In the genomic region with DNA sequence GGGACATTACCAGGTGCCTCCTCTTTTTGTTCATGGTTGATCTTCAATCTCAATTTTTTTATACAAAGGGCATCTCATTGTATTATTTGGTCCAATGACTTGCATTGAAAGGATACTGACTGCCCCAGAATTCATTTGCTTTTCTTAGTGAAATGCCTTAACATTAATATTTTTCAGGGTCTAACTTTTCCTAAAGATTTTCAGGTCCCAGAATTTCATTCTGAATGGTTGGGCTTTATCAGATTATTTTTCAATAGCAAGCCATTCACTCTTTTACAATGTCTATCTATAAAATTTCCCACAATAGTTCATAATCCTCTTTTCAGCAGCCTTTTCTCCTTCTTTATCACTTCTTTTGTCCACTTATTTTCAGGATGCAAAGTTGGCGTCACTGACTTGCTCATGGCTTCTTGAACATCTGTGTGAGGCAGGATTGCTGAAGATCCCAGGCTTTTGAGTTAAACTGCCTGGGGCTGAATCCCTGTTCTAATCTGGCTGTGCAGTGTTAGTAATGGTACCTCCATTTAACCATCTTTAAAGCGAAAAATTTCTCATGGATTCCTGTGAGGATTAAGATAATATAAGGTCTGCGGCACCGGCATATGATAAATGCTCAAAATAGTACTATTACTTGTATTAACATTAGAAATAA, we compare ENCODE assay signal across 17 cellular contexts.
DNase-seq lines count a peak whose midpoint lies in the region; ATAC-seq, FAIRE-seq and TF ChIP-seq lines count a peak whose summit lies in the region.
"Had no signal": no experiment of that assay in that cellular context is flagged by ENCODE, and none has a peak within 500 bp of the region (broad histone marks: within the 10 kb centered on the region; RNA-seq: fewer than 3 reads in every experiment).

No MANE protein-coding gene starts in this region.

- H3K4me3 Mint-ChIP-seq in neural progenitor cell (no peak overlapping the region), T-helper 17 cell (no peak overlapping the region)
- no peak overlapping the region for H3K4me3 Mint-ChIP-seq in CD4-positive, alpha-beta T cell
- H3K4me3 Mint-ChIP-seq: CD8-positive, alpha-beta memory T cell; H9 had no signal

- 91% methylated on average over 4 of the region's 4 CpGs for WGBS in lower leg skin, 2 donors

- H3K79me2 ChIP-seq in neural progenitor cell (ENCODE audit: low read depth): no peaks in the 10 kb centered on the region

- no peaks in the 10 kb centered on the region for H3K9me3 Mint-ChIP-seq in neural progenitor cell
- no peaks in the 10 kb centered on the region for H3K9me3 Mint-ChIP-seq in CD4-positive, alpha-beta T cell
- H3K9me3 Mint-ChIP-seq: CD8-positive, alpha-beta memory T cell had no signal

- H3K9ac ChIP-seq in neural progenitor cell: no peak overlapping the region
- H3K9ac ChIP-seq: BLaER1 treated with 17β-estradiol and CSF1 and Interleukin-3, amounts not matched to agents 10 nM and 100 nM had no signal

- H3K4me3 ChIP-seq in BE2C (ENCODE audit: low read depth, low read length): no peak overlapping the region
- no peak overlapping the region for H3K4me3 ChIP-seq in neural progenitor cell
- no peak overlapping the region for H3K4me3 ChIP-seq in lower leg skin (ENCODE audit: low read depth, poor library complexity, severe bottlenecking)
- H3K4me3 ChIP-seq: BLaER1 treated with 17β-estradiol and CSF1 and Interleukin-3, amounts not matched to agents 10 nM and 100 nM had no signal

- no peaks in the 10 kb centered on the region for H3K27me3 ChIP-seq in BE2C
- H3K27me3 ChIP-seq in neural progenitor cell: no peaks in the 10 kb centered on the region
- no peaks in the 10 kb centered on the region for H3K27me3 ChIP-seq in CD4-positive, alpha-beta T cell (ENCODE audit: control insufficient read depth, insufficient read depth, low read length)
- H3K27me3 ChIP-seq: BLaER1 treated with 17β-estradiol and CSF1 and Interleukin-3, amounts not matched to agents 10 nM and 100 nM had no signal

- H3K36me3 Mint-ChIP-seq in neural progenitor cell (no peaks in the 10 kb centered on the region), T-helper 17 cell (ENCODE audit: low read depth) (no peaks in the 10 kb centered on the region)
- no peaks in the 10 kb centered on the region for H3K36me3 Mint-ChIP-seq in CD4-positive, alpha-beta T cell (ENCODE audit: low read depth)
- H3K36me3 Mint-ChIP-seq: CD8-positive, alpha-beta memory T cell had no signal

- POLR2A ChIA-PET in CD4-positive, alpha-beta T cell (lab: Charles Lee): no interaction called here

- H3F3A ChIP-seq in neural progenitor cell (ENCODE audit: low read depth): no peaks in the 10 kb centered on the region

- CTCF ChIA-PET in CD4-positive, alpha-beta T cell (lab: Charles Lee): interaction anchor here (0.8 kb wide), 1 partner anchor 11 kb away, joined by 3 read pairs; no protein-coding TSS in a partner anchor

- H3K9me3 ChIP-seq in BE2C (no peaks in the 10 kb centered on the region), neural progenitor cell (ENCODE audit: low read depth) (no peaks in the 10 kb centered on the region), T-helper 17 cell (ENCODE audit: control insufficient read depth, low read length, poor library complexity, severe bottlenecking) (no peaks in the 10 kb centered on the region)
- no peaks in the 10 kb centered on the region for H3K9me3 ChIP-seq in CD4-positive, alpha-beta T cell (ENCODE audit: control insufficient read depth, low read length)
- H3K9me3 ChIP-seq: BLaER1 treated with 17β-estradiol and CSF1 and Interleukin-3, amounts not matched to agents 10 nM and 100 nM had no signal

- H3K36me3 ChIP-seq in BE2C (no peaks in the 10 kb centered on the region), neural progenitor cell (no peaks in the 10 kb centered on the region)
- H3K36me3 ChIP-seq: BLaER1 treated with 17β-estradiol and CSF1 and Interleukin-3, amounts not matched to agents 10 nM and 100 nM had no signal

- no peaks in the 10 kb centered on the region for H3K27me3 Mint-ChIP-seq in neural progenitor cell (ENCODE audit: insufficient read depth, low read depth)
- no peaks in the 10 kb centered on the region for H3K27me3 Mint-ChIP-seq in CD4-positive, alpha-beta T cell
- peaks cover 16% of the 10 kb centered on the region for H3K27me3 Mint-ChIP-seq in T-helper 17 cell
- H3K27me3 Mint-ChIP-seq: CD8-positive, alpha-beta memory T cell had no signal

- H4K20me1 ChIP-seq in neural progenitor cell (ENCODE audit: low read depth): no peaks in the 10 kb centered on the region
- H4K20me1 ChIP-seq: BLaER1 treated with 17β-estradiol and CSF1 and Interleukin-3, amounts not matched to agents 10 nM and 100 nM had no signal

- ATAC-seq in CD4-positive, alpha-beta T cell (ENCODE audit: poor library complexity): no peak
- ATAC-seq in T-helper 17 cell: no peak

- H3K4me2 ChIP-seq in neural progenitor cell: peak overlapping the region; percentile 20
- H3K4me2 ChIP-seq: BLaER1 treated with 17β-estradiol and CSF1 and Interleukin-3, amounts not matched to agents 10 nM and 100 nM had no signal

- H3K4me1 Mint-ChIP-seq in neural progenitor cell (peaks cover 9% of the 10 kb centered on the region), T-helper 17 cell (peaks cover 6% of the 10 kb centered on the region)
- H3K4me1 Mint-ChIP-seq in CD4-positive, alpha-beta T cell (ENCODE audit: low read depth): no peaks in the 10 kb centered on the region

- intact Hi-C loops in CD4-positive, alpha-beta T cell (cut with DNase I, micrococcal nuclease): no loop called here
- intact Hi-C loops in lower leg skin (cut with DNase I; ENCODE audit: low total_unique reads): no loop called here

- H3K27ac Mint-ChIP-seq in neural progenitor cell: peak overlapping the region; percentile 8
- no peak overlapping the region for H3K27ac Mint-ChIP-seq in CD4-positive, alpha-beta T cell
- no peak overlapping the region for H3K27ac Mint-ChIP-seq in T-helper 17 cell

- peak; percentile 53 for FAIRE-seq in H54 (lab: Jason Lieb, UNC)
- FAIRE-seq: GM12891, GM19239 had no signal

- peak; percentile 31 for DNase-seq in BE2C
- no peak for DNase-seq in H54 (ENCODE audit: insufficient read length, low spot score)
- peak; percentile 48 for DNase-seq in RPMI7951 (ENCODE audit: low read depth)
- peak; percentile 9 for DNase-seq in neural progenitor cell (ENCODE audit: low spot score)
- DNase-seq in NCI-H1048 (lab: John Stamatoyannopoulos, UW): no peak
- DNase-seq in CD4-positive, alpha-beta T cell: no peak
- DNase-seq in lower leg skin (ENCODE audit: low spot score in 2 of 2): no peak
- no peak for DNase-seq in T-helper 17 cell
- DNase-seq: 8988T; CD8-positive, alpha-beta memory T cell; COR-L47; GOT3; H9 had no signal

- H3K4me1 ChIP-seq in BE2C (peaks cover 17% of the 10 kb centered on the region), neural progenitor cell (peaks cover 13% of the 10 kb centered on the region)
- H3K4me1 ChIP-seq: BLaER1 treated with 17β-estradiol and CSF1 and Interleukin-3, amounts not matched to agents 10 nM and 100 nM had no signal

- no peak overlapping the region for H2AFZ ChIP-seq in neural progenitor cell (replicated peaks)

- H3K27ac ChIP-seq in neural progenitor cell: peak overlapping the region; percentile 5
- H3K27ac ChIP-seq in CD4-positive, alpha-beta T cell (ENCODE audit: low read depth, low read length): no peak overlapping the region
- H3K27ac ChIP-seq: BLaER1 treated with 17β-estradiol and CSF1 and Interleukin-3, amounts not matched to agents 10 nM and 100 nM; HL-60 had no signal

- no peak for TF ChIP-seq POLR2A in H54 (IDR thresholded peaks at IDR 0.05; ENCODE audit: low read depth, low read length)
- TF ChIP-seq POLR2A in lower leg skin (IDR thresholded peaks at IDR 0.05): no peak

- TF ChIP-seq CTCF in BE2C (IDR thresholded peaks at IDR 0.05; ENCODE audit: low read depth, low read length): no peak
- no peak for TF ChIP-seq CTCF in neural progenitor cell (IDR thresholded peaks at IDR 0.05)
- no peak for TF ChIP-seq CTCF in CD4-positive, alpha-beta T cell (IDR thresholded peaks at IDR 0.05)
- no peak for TF ChIP-seq CTCF in lower leg skin (IDR thresholded peaks at IDR 0.05)

Comparison
In these comparisons a context has a peak if more than half of its experiments do, and no peak if none do; other contexts are left out.
1. DNase-seq: peak in BE2C (single experiment), RPMI7951 (single experiment) and neural progenitor cell (single experiment); none in H54 (single experiment), NCI-H1048 (single experiment), CD4-positive, alpha-beta T cell (0 of 10), lower leg skin (0 of 2) and T-helper 17 cell (0 of 3).